2 cellular contexts compared by ENCODE assay signal in the genomic region with DNA sequence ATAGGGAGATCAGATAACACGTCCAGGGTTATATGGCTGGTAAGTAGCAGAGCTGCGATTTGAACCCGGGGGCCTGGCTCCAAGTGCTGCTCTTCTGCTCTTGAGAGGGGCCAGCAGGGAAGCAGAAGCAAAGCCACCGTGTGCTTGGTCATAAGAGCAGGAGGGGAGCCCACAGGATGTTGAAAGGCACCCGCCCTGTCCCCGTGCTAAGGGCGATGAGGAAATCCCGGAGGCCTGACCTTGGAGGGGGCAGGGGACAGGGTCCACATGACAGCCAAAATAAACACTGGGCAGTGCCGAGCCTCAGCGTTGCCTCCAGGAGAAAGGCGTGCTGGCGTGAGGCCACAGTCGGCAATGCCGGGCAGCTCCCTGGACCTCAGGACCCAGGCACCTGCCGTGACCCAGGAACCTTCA.
TF ChIP-seq lines count a peak whose summit lies in the region.

No MANE protein-coding gene starts in this region.

TF ChIP-seq in endothelial cell of umbilical vein, 7 proteins besides CTCF, POLR2A, EP300 and RAD21:
- TF ChIP-seq POLR2AphosphoS5 (IDR thresholded peaks at IDR 0.05; ENCODE audit: insufficient read depth, low read depth, low read length) (no peak), FOS (IDR thresholded peaks at IDR 0.05; ENCODE audit: borderline replicate concordance, insufficient read depth, low read length) (no peak), JUN (IDR thresholded peaks at IDR 0.05; ENCODE audit: borderline replicate concordance, insufficient read depth, insufficient read length, low read depth) (no peak), MYC (IDR thresholded peaks at IDR 0.05; ENCODE audit: low read depth, low read length) (no peak), GATA2 (IDR thresholded peaks at IDR 0.05; ENCODE audit: insufficient read depth, insufficient read length, low read depth, low read length) (no peak), EZH2 (IDR thresholded peaks at IDR 0.05; ENCODE audit: borderline replicate concordance, low read depth, low read length, severe bottlenecking) (no peak)
- TF ChIP-seq, protein P1, sequence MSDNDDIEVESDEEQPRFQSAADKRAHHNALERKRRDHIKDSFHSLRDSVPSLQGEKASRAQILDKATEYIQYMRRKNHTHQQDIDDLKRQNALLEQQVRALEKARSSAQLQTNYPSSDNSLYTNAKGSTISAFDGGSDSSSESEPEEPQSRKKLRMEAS (IDR thresholded peaks at IDR 0.05; ENCODE audit: insufficient read depth, insufficient read length) = no peak

TF ChIP-seq in SK-N-SH, 30 proteins besides CTCF, POLR2A, EP300 and RAD21:
- TF ChIP-seq TEAD4 (IDR thresholded peaks at IDR 0.05; ENCODE audit: borderline replicate concordance, insufficient read depth) = no peak
TF ChIP-seq in SK-N-SH: peak in this region for 0.
